8 cellular contexts compared by ENCODE assay signal in the genomic region with DNA sequence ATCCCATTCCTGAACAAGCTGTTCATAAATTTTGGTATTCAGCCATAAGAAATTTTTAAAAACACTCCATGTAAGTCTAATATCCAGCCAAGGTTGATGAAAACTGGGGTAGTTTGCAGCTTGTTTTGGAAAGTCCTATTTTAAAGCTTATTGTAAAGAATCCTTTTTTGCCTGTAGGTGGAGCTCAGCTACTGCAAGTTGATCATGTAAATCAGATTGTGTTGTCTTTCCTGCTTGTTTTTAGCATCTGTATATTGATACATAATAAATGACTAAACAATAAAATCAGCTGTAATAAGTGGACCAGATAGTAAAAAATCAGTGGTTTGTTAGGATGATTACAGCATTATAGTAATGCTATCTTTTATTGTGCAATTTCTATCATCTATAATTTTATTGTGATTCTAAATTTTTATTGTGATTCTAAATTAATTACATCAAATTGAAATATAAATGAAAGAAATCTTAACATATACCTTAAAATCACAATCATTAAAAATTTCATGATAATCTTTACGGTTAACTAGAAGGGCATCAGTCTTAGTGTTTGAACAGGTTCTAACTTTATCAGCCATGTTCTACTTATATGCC. TPM values are rescaled to one million over a fixed set of nuclear protein-coding genes. Genes with fewer than 3 reads are reported as not detected.
DNase-seq lines count a peak whose midpoint lies in the region; ATAC-seq, FAIRE-seq and TF ChIP-seq lines count a peak whose summit lies in the region.

No MANE protein-coding gene starts in this region.

- H2BK15ac ChIP-seq in H1 (ENCODE audit: low read length) = no peak overlapping the region

- no peaks in the 10 kb centered on the region for H3K9me3 Mint-ChIP-seq in mesothelial cell of epicardium
- H3K9me3 Mint-ChIP-seq in activated T-helper 17 cell treated with anti-CD3 and anti-CD28 coated beads, Interleukin-2, amount 50 U/mL, for 72 hours = no peaks in the 10 kb centered on the region

- peak; percentile 82 to 85 for TF ChIP-seq RAD21 in H1 (IDR thresholded peaks at IDR 0.05 in 1 of 2, conservative IDR thresholded peaks at IDR 0.05 in 1 of 2; ENCODE audit: low read depth in 2 of 2, low read length in 2 of 2)

- peak; percentile 61 for TF ChIP-seq CTCF in GM10266 (IDR thresholded peaks at IDR 0.05; ENCODE audit: control insufficient read depth, insufficient read depth, low read depth, missing control alignments)
- TF ChIP-seq CTCF in Peyer's patch (IDR thresholded peaks at IDR 0.05) = peak in 5 of 6 experiments; percentile 50 to 74 (median 67)
- TF ChIP-seq CTCF in H1 (IDR thresholded peaks at IDR 0.05; ENCODE audit: control extremely low read depth in 1 of 3, insufficient read depth in 1 of 3, low read depth in 1 of 3, low read length in 3 of 3) = peak in 2 of 3 experiments; percentile 45 to 59; a peak in 2 of 4 replicates
- peak; percentile 73 for TF ChIP-seq CTCF in mesothelial cell of epicardium (IDR thresholded peaks at IDR 0.05; ENCODE audit: unreplicated experiment)

- no peak overlapping the region for H3K4me2 ChIP-seq in H1 (ENCODE audit: insufficient read depth in 1 of 2, low read depth in 2 of 2, low read length in 2 of 2)

- H2BK20ac ChIP-seq in H1 (ENCODE audit: low read length) = no peak overlapping the region

- no peak overlapping the region for H3K4me3 ChIP-seq in Peyer's patch
- no peak overlapping the region for H3K4me3 ChIP-seq in H1 (ENCODE audit: extremely low read depth in 1 of 4, insufficient read depth in 2 of 4, low read depth in 3 of 4, low read length in 4 of 4)

- no peak overlapping the region for H3K4me3 Mint-ChIP-seq in mesothelial cell of epicardium
- no peak overlapping the region for H3K4me3 Mint-ChIP-seq in activated T-helper 17 cell treated with anti-CD3 and anti-CD28 coated beads, Interleukin-2, amount 50 U/mL, for 72 hours

- H2BK5ac ChIP-seq in H1 (ENCODE audit: low read depth, low read length) = no peak overlapping the region

- H3K79me1 ChIP-seq in H1 (ENCODE audit: low read depth, low read length) = no peaks in the 10 kb centered on the region

- no peaks in the 10 kb centered on the region for H3K27me3 ChIP-seq in Peyer's patch
- no peaks in the 10 kb centered on the region for H3K27me3 ChIP-seq in H1 (replicated peaks in 1 of 4; ENCODE audit: control insufficient read depth in 3 of 4, extremely low read depth in 1 of 4, insufficient read depth in 3 of 4, low read length in 3 of 4)

- POLR2A ChIA-PET in H1 (lab: Charles Lee; ENCODE audit: partially characterized antibody) = no interaction called here

- no peak for TF ChIP-seq EP300 in H1 (IDR thresholded peaks at IDR 0.05; ENCODE audit: borderline replicate concordance in 1 of 2, low read depth in 2 of 2, low read length in 2 of 2)

- no peaks in the 10 kb centered on the region for H3K79me2 ChIP-seq in H1 (ENCODE audit: control insufficient read depth in 1 of 2, insufficient read depth in 2 of 2, low read length in 2 of 2)

- peaks cover 10% of the 10 kb centered on the region for H3K36me3 Mint-ChIP-seq in mesothelial cell of epicardium
- peaks cover 48% of the 10 kb centered on the region for H3K36me3 Mint-ChIP-seq in activated T-helper 17 cell treated with anti-CD3 and anti-CD28 coated beads, Interleukin-2, amount 50 U/mL, for 72 hours (ENCODE audit: low read depth)

- WGBS in H1 (ENCODE audit: extremely low coverage in 1 of 2, insufficient coverage in 1 of 2, insufficient read length in 1 of 2, insufficient replicate concordance in 2 of 2, low coverage in 1 of 2, low lambda C conversion rate in 2 of 2, missing lambda C conversion rate in 1 of 2), 2 experiments = 89% methylated on average over 1 of the region's 1 CpG; no CpG with 5 or more reads in 1 of the 2 experiments

- no peak overlapping the region for H2AFZ ChIP-seq in H1 (ENCODE audit: low read length)

- no peak overlapping the region for H2BK120ac ChIP-seq in H1 (replicated peaks; ENCODE audit: low read depth, low read length)

- H3K23me2 ChIP-seq in H1 (ENCODE audit: low read depth, low read length) = no peaks in the 10 kb centered on the region

- H3K4me1 Mint-ChIP-seq in mesothelial cell of epicardium = peaks cover 4% of the 10 kb centered on the region
- no peaks in the 10 kb centered on the region for H3K4me1 Mint-ChIP-seq in activated T-helper 17 cell treated with anti-CD3 and anti-CD28 coated beads, Interleukin-2, amount 50 U/mL, for 72 hours

- CTCF ChIA-PET in H1 (lab: Charles Lee; ENCODE audit: partially characterized antibody) = interaction anchor here (0.6 to 1.7 kb wide), 21 partner anchors 8 to 675 kb away, joined by 3 to 13 read pairs (median 3); no protein-coding TSS in a partner anchor

- H3K9ac ChIP-seq in H1 (replicated peaks in 1 of 4; ENCODE audit: extremely low read depth in 1 of 4, low read depth in 3 of 4, low read length in 3 of 4) = no peak overlapping the region

- no peaks in the 10 kb centered on the region for H3K27me3 Mint-ChIP-seq in mesothelial cell of epicardium (ENCODE audit: low read depth)
- H3K27me3 Mint-ChIP-seq in activated T-helper 17 cell treated with anti-CD3 and anti-CD28 coated beads, Interleukin-2, amount 50 U/mL, for 72 hours = no peaks in the 10 kb centered on the region

- H3K9me3 ChIP-seq in Peyer's patch = no peaks in the 10 kb centered on the region
- H3K9me3 ChIP-seq in H1 (ENCODE audit: insufficient read depth in 2 of 2, low read depth in 1 of 2, low read length in 1 of 2) = no peaks in the 10 kb centered on the region

- H3K4me1 ChIP-seq in Peyer's patch (no peaks in the 10 kb centered on the region), H1 (replicated peaks in 1 of 4; ENCODE audit: control insufficient read depth in 3 of 4, insufficient read depth in 4 of 4, low read length in 3 of 4) (no peaks in the 10 kb centered on the region)

- peak; percentile 50 for ATAC-seq in HG03571 (IDR thresholded peaks at IDR 0.05; ENCODE audit: unreplicated experiment)
- no peak for ATAC-seq in activated T-helper 17 cell treated with anti-CD3 and anti-CD28 coated beads, Interleukin-2, amount 50 U/mL, for 72 hours (replicated peaks)

- H4K5ac ChIP-seq in H1 (ENCODE audit: insufficient read length, low read depth, low read length) = no peak overlapping the region

- H2AK5ac ChIP-seq in H1 (ENCODE audit: low read depth, low read length) = no peak overlapping the region

- TF ChIP-seq POLR2A in Peyer's patch (IDR thresholded peaks at IDR 0.05) (no peak), H1 (IDR thresholded peaks at IDR 0.05; ENCODE audit: control extremely low read depth in 1 of 2, low read depth in 2 of 2, low read length in 2 of 2) (no peak)

- H3K14ac ChIP-seq in H1 (ENCODE audit: insufficient read length) = no peak overlapping the region

- no peak overlapping the region for H3K18ac ChIP-seq in H1 (ENCODE audit: extremely low read depth, low read length)

- FAIRE-seq in H1 (lab: Jason Lieb, UNC) = peak; percentile 76

- H3K4ac ChIP-seq in H1 (replicated peaks; ENCODE audit: insufficient read length, low read depth, low read length) = no peak overlapping the region

- no peak overlapping the region for H3K27ac Mint-ChIP-seq in mesothelial cell of epicardium
- H3K27ac Mint-ChIP-seq in activated T-helper 17 cell treated with anti-CD3 and anti-CD28 coated beads, Interleukin-2, amount 50 U/mL, for 72 hours = no peak overlapping the region

- H3K36me3 ChIP-seq in Peyer's patch (no peaks in the 10 kb centered on the region), H1 (ENCODE audit: control insufficient read depth in 2 of 4, insufficient read depth in 4 of 4, low read length in 3 of 4) (peaks cover 0 to 4% (median 0%) of the 10 kb centered on the region in 4 experiments; a peak in 2 of 8 replicates)

- peak; percentile 57 for DNase-seq in ACHN
- DNase-seq in GM10266 (ENCODE audit: extremely low spot score) = peak; percentile 11
- no peak for DNase-seq in Peyer's patch
- DNase-seq in H1 (ENCODE audit: low read depth in 1 of 2, low spot score in 2 of 2) = no peak
- no peak for DNase-seq in mesothelial cell of epicardium (ENCODE audit: low spot score in 2 of 2, unreplicated experiment in 2 of 2)
- no peak for DNase-seq in GM19238 (ENCODE audit: insufficient read length, low spot score)

- no peaks in the 10 kb centered on the region for H4K20me1 ChIP-seq in H1 (replicated peaks in 1 of 2; ENCODE audit: control insufficient read depth in 1 of 2, insufficient read depth in 2 of 2, low read length in 2 of 2)

- H4K8ac ChIP-seq in H1 (ENCODE audit: extremely low read depth, insufficient read depth, low read length) = no peak overlapping the region

- no peak overlapping the region for H3K56ac ChIP-seq in H1 (replicated peaks; ENCODE audit: insufficient read length, low read depth, low read length)

- H4K91ac ChIP-seq in H1 (replicated peaks; ENCODE audit: insufficient read length, low read length) = no peak overlapping the region

- H2BK12ac ChIP-seq in H1 (ENCODE audit: low read depth, low read length) = no peak overlapping the region

- in situ Hi-C loops in ACHN (cut with HindIII; ENCODE audit: low pct_ligation_motif_present, low pct_unique_long_range_greater_than_20kb, low sequenced_read_pairs) = loop anchor here (25.0 kb wide), 1 partner anchor 676 kb away; a partner anchor contains a TSS

- H3K27ac ChIP-seq in Peyer's patch = no peak overlapping the region
- H3K27ac ChIP-seq in H1 (ENCODE audit: low read depth, low read length) = no peak overlapping the region

- H3K23ac ChIP-seq in H1 (ENCODE audit: insufficient read length) = no peak overlapping the region

RNA-seq across cellular contexts. Expression of a gene that starts 42.4 kb away (rescaled TPM):
- total RNA-seq in Peyer's patch (10 to 100 TPM; 10.9 to 24.8 (median 13.6) TPM), mesothelial cell of epicardium (28.6 to 30.0 TPM (median 29.3 TPM) in 3 replicates)
- total RNA-seq in H1 (2021; fragmentation: NEBNext Ultra II Directional; extraction: Animal tissue kit (Norgen Biotek cat#: 25700)) = 41.1 and 43.4 TPM in 2 replicates
- 10.7 and 24.9 TPM in 2 replicates for polyA plus RNA-seq in H1 (2011; rRNA removed)
- 32.5 TPM for polyA plus RNA-seq in H1 (2011; cell fraction: cytosol; rRNA removed)
- 6.2 TPM for polyA plus RNA-seq in H1 (2011; cell fraction: nucleus; rRNA removed)
- 31.3 to 54.5 TPM (median 32.6 TPM) in 4 replicates for polyA plus RNA-seq in H1 (2012, experiment 1 of 2)
- 3.3 TPM for polyA plus RNA-seq in H1 (2012, experiment 2 of 2)
- 72.9 TPM for polyA plus RNA-seq in H1 (2013, experiment 1 of 2)
- 76.7 TPM for polyA plus RNA-seq in H1 (2013, experiment 2 of 2)
- 30.8 and 41.1 TPM in 2 replicates for polyA minus RNA-seq in H1 (2011; rRNA and poly(A)+ RNA removed)
- polyA minus RNA-seq in H1 (2011; cell fraction: cytosol; rRNA and poly(A)+ RNA removed) = 12.6 TPM
- 69.4 TPM for polyA minus RNA-seq in H1 (2011; cell fraction: nucleus; rRNA and poly(A)+ RNA removed)
- total RNA-seq in activated T-helper 17 cell treated with anti-CD3 and anti-CD28 coated beads, Interleukin-2, amount 50 U/mL, for 72 hours = 10 to 100 TPM; 26.7 to 32.5 TPM

RNA-seq across cellular contexts. Expression of a gene that starts 42.7 kb away (rescaled TPM):
- 1 to 10 TPM; 5.8 to 7.0 (median 6.6) TPM for total RNA-seq in Peyer's patch
- 37.2 and 39.0 TPM in 2 replicates for total RNA-seq in H1 (2021; fragmentation: NEBNext Ultra II Directional; extraction: Animal tissue kit (Norgen Biotek cat#: 25700))
- polyA plus RNA-seq in H1 (2011; rRNA removed) = 4.0 and 6.2 TPM in 2 replicates
- polyA plus RNA-seq in H1 (2011; cell fraction: cytosol; rRNA removed) = 7.2 TPM
- polyA plus RNA-seq in H1 (2011; cell fraction: nucleus; rRNA removed) = 6.9 TPM
- 10.3 to 15.8 TPM (median 14.4 TPM) in 4 replicates for polyA plus RNA-seq in H1 (2012, experiment 1 of 2)
- polyA plus RNA-seq in H1 (2012, experiment 2 of 2) = 4.6 TPM
- polyA plus RNA-seq in H1 (2013, experiment 1 of 2) = 29.2 TPM
- polyA plus RNA-seq in H1 (2013, experiment 2 of 2) = 29.2 TPM
- polyA minus RNA-seq in H1 (2011; rRNA and poly(A)+ RNA removed) = 10.6 and 13.1 TPM in 2 replicates
- 14.7 TPM for polyA minus RNA-seq in H1 (2011; cell fraction: cytosol; rRNA and poly(A)+ RNA removed)
- 23.6 TPM for polyA minus RNA-seq in H1 (2011; cell fraction: nucleus; rRNA and poly(A)+ RNA removed)
- 20.9 to 25.9 TPM (median 23.4 TPM) in 3 replicates for total RNA-seq in mesothelial cell of epicardium
- 10 to 100 TPM; 24.5 to 28.2 TPM for total RNA-seq in activated T-helper 17 cell treated with anti-CD3 and anti-CD28 coated beads, Interleukin-2, amount 50 U/mL, for 72 hours

Comparison
In these comparisons a context has a peak if more than half of its experiments do, and no peak if none do; other contexts are left out.
1. DNase-seq: peak in ACHN (single experiment) and GM10266 (single experiment); none in Peyer's patch (0 of 3), H1 (0 of 2), mesothelial cell of epicardium (0 of 2) and GM19238 (single experiment).
2. Peak in every context shown above with its lines, with median percentiles within 50 percentile points of each other: CTCF ChIP-seq.